In the genomic region with DNA sequence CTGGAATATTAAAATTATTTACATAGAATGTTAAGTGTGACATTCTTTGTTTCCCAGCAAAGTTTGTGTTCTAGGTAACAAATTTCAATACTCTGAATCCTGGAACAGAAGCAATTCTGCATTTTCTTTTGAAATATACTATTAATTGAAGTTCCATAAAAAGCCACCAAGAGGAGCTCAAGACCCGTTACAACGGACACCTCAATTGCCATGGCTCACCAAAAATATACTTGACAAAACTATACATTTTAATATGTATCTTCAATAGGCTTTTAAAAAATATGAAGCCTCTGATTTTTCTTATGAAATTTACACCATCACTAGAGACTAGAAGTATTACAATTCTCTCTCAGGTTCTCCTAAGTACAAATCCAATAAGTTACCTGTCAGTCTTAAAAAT, we compare ENCODE assay signal across 8 cellular contexts.
DNase-seq lines count a peak whose midpoint lies in the region; ATAC-seq and TF ChIP-seq lines count a peak whose summit lies in the region.

No MANE protein-coding gene starts in this region.

- no peak for DNase-seq in CD4-positive, alpha-beta T cell
- DNase-seq in IMR-90 (peak; percentile 47), right lobe of liver (no peak), NCI-H345 (lab: John Stamatoyannopoulos, UW) (no peak)

- no peaks in the 10 kb centered on the region for H3K27me3 Mint-ChIP-seq in CD4-positive, alpha-beta T cell
- no peaks in the 10 kb centered on the region for H3K27me3 Mint-ChIP-seq in activated T-helper 17 cell treated with anti-CD3 and anti-CD28 coated beads, Interleukin-2, amount 50 U/mL, for 72 hours

- H3K18ac ChIP-seq in IMR-90 (ENCODE audit: low read depth, low read length) = no peak overlapping the region

- no peak overlapping the region for H4K5ac ChIP-seq in IMR-90 (ENCODE audit: low read depth, low read length)

- H3K4me3 ChIP-seq in IMR-90 (ENCODE audit: insufficient read depth, low read depth, low read length) (no peak overlapping the region), right lobe of liver (no peak overlapping the region)

- H4K91ac ChIP-seq in IMR-90 (ENCODE audit: insufficient read depth, low read depth, low read length) = no peak overlapping the region

- POLR2A ChIA-PET in CD4-positive, alpha-beta T cell (lab: Charles Lee) = interaction anchor here (0.6 to 0.7 kb wide), 2 partner anchors 13 to 163 kb away, joined by 3 read pairs; no protein-coding TSS in a partner anchor
- POLR2A ChIA-PET in IMR-90 (lab: Charles Lee; ENCODE audit: unreplicated experiment) = no interaction called here

- H3K14ac ChIP-seq in IMR-90 (replicated peaks; ENCODE audit: low read depth, low read length) = no peak overlapping the region

- peaks cover 41% of the 10 kb centered on the region for H3K4me1 Mint-ChIP-seq in CD4-positive, alpha-beta T cell (ENCODE audit: low read depth)
- peaks cover 18% of the 10 kb centered on the region for H3K4me1 Mint-ChIP-seq in activated T-helper 17 cell treated with anti-CD3 and anti-CD28 coated beads, Interleukin-2, amount 50 U/mL, for 72 hours

- H3K4me2 ChIP-seq in IMR-90 (ENCODE audit: low read depth, low read length) = no peak overlapping the region

- H3K56ac ChIP-seq in IMR-90 (ENCODE audit: extremely low read depth, insufficient read depth, low read length) = no peak overlapping the region

- H3K27me3 ChIP-seq in CD4-positive, alpha-beta T cell (ENCODE audit: control insufficient read depth, insufficient read depth, low read length) = no peaks in the 10 kb centered on the region
- H3K27me3 ChIP-seq in IMR-90 (ENCODE audit: control insufficient read depth, insufficient read depth, low read length) = no peaks in the 10 kb centered on the region; the same call in none of the 2 replicates
- H3K27me3 ChIP-seq in right lobe of liver = peaks cover 0 to 3% of the 10 kb centered on the region in 2 donors

- no peak overlapping the region for H2AK5ac ChIP-seq in IMR-90 (ENCODE audit: low read depth, low read length)

- H4K8ac ChIP-seq in IMR-90 (ENCODE audit: low read depth in 2 of 2, low read length in 2 of 2) = no peak overlapping the region

- H3K36me3 Mint-ChIP-seq in CD4-positive, alpha-beta T cell (ENCODE audit: low read depth) = peaks cover 22% of the 10 kb centered on the region
- H3K36me3 Mint-ChIP-seq in activated T-helper 17 cell treated with anti-CD3 and anti-CD28 coated beads, Interleukin-2, amount 50 U/mL, for 72 hours (ENCODE audit: low read depth) = peaks cover 12% of the 10 kb centered on the region

- no peaks in the 10 kb centered on the region for H4K20me1 ChIP-seq in IMR-90 (ENCODE audit: insufficient read depth, low read length)

- in situ Hi-C loops in IMR-90 (cut with MboI; ENCODE audit: low sequenced_read_pairs) = loop anchor here (25.0 kb wide), 1 partner anchor 529 kb away; no protein-coding TSS in a partner anchor

- no peak overlapping the region for H2BK5ac ChIP-seq in IMR-90 (ENCODE audit: low read depth, low read length, poor library complexity, severe bottlenecking)

- H2AK9ac ChIP-seq in IMR-90 (replicated peaks; ENCODE audit: low read depth, low read length, poor library complexity) = no peak overlapping the region

- H3K36me3 ChIP-seq in IMR-90 (ENCODE audit: control insufficient read depth, insufficient read depth, low read length) (no peaks in the 10 kb centered on the region), right lobe of liver (peaks cover 0 to 1% (median 0%) of the 10 kb centered on the region in 4 donors)

- H3K4ac ChIP-seq in IMR-90 (ENCODE audit: low read depth, low read length) = no peak overlapping the region

- CTCF ChIA-PET in CD4-positive, alpha-beta T cell (lab: Charles Lee) = no interaction called here
- CTCF ChIA-PET in IMR-90 (lab: Yijun Ruan, JAX) = interaction anchor here (0.7 to 0.9 kb wide), 2 partner anchors 80 to 202 kb away, joined by 3 to 4 read pairs; no protein-coding TSS in a partner anchor

- H2AFZ ChIP-seq in IMR-90 (replicated peaks; ENCODE audit: low read length, poor library complexity) = no peak overlapping the region

- BruUV-seq in IMR-90 (replicated peaks; lab: Mats Ljungman, UMichigan) = no TSS peak

- no peak overlapping the region for H3K4me3 Mint-ChIP-seq in CD4-positive, alpha-beta T cell
- peak overlapping the region; percentile 71 for H3K4me3 Mint-ChIP-seq in activated T-helper 17 cell treated with anti-CD3 and anti-CD28 coated beads, Interleukin-2, amount 50 U/mL, for 72 hours

- no peaks in the 10 kb centered on the region for H3K9me3 Mint-ChIP-seq in CD4-positive, alpha-beta T cell
- H3K9me3 Mint-ChIP-seq in activated T-helper 17 cell treated with anti-CD3 and anti-CD28 coated beads, Interleukin-2, amount 50 U/mL, for 72 hours = no peaks in the 10 kb centered on the region

- H2BK15ac ChIP-seq in IMR-90 (ENCODE audit: low read depth, low read length) = no peak overlapping the region

- peak overlapping the region; percentile 83 for H3K27ac Mint-ChIP-seq in CD4-positive, alpha-beta T cell
- H3K27ac Mint-ChIP-seq in activated T-helper 17 cell treated with anti-CD3 and anti-CD28 coated beads, Interleukin-2, amount 50 U/mL, for 72 hours = no peak overlapping the region

- WGBS in IMR-90 (ENCODE audit: extremely low coverage in 2 of 2, insufficient read length in 1 of 2), 2 experiments = no CpG with 5 or more reads among the region's 2 CpGs
- 5% methylated on average over 2 of the region's 2 CpGs for WGBS in right lobe of liver (ENCODE audit: insufficient coverage, low coverage, low lambda C conversion rate, missing lambda C conversion rate)

- H3K79me1 ChIP-seq in IMR-90 (ENCODE audit: low read depth in 1 of 2, low read length in 2 of 2) = no peaks in the 10 kb centered on the region

- no peak overlapping the region for H2BK20ac ChIP-seq in IMR-90 (ENCODE audit: low read depth, low read length)

- intact Hi-C loops in CD4-positive, alpha-beta T cell (cut with DNase I, micrococcal nuclease) = loop anchor here (5.0 to 10.0 kb wide), 3 partner anchors 176 to 1999 kb away; no protein-coding TSS in a partner anchor
- intact Hi-C loops in IMR-90 (cut with micrococcal nuclease) = loop anchor here (1.0 to 10.0 kb wide), 6 partner anchors 176 to 1999 kb away; a partner anchor contains a TSS
- intact Hi-C loops in right lobe of liver (cut with DNase I) = no loop called here

- no peak overlapping the region for H3K9ac ChIP-seq in IMR-90 (ENCODE audit: low read depth, low read length)

- H3K9me1 ChIP-seq in IMR-90 (ENCODE audit: insufficient read depth, low read length) = peaks cover 2% of the 10 kb centered on the region; the same call in 1 of the 2 replicates

- TF ChIP-seq POLR2A in IMR-90 (IDR thresholded peaks at IDR 0.05; ENCODE audit: low read depth, low read length) (no peak), right lobe of liver (IDR thresholded peaks at IDR 0.05) (no peak)

- no peak for ATAC-seq in CD4-positive, alpha-beta T cell (ENCODE audit: poor library complexity)
- no peak for ATAC-seq in IMR-90 (ENCODE audit: low read depth)
- no peak for ATAC-seq in activated T-helper 17 cell treated with anti-CD3 and anti-CD28 coated beads, Interleukin-2, amount 50 U/mL, for 72 hours (replicated peaks)
- ATAC-seq in right lobe of liver = peak in 2 of 4 donors; percentile 43 to 51
- ATAC-seq in GM18498 (IDR thresholded peaks at IDR 0.05; ENCODE audit: unreplicated experiment) = no peak
- ATAC-seq in HG02870 (IDR thresholded peaks at IDR 0.05; ENCODE audit: unreplicated experiment) = no peak
- ATAC-seq in HG03354 (IDR thresholded peaks at IDR 0.05; ENCODE audit: poor library complexity, severe bottlenecking, unreplicated experiment) = no peak

- TF ChIP-seq RAD21 in IMR-90 (IDR thresholded peaks at IDR 0.05; ENCODE audit: low read length) = peak; percentile 74

- peak; percentile 36 for TF ChIP-seq CTCF in CD4-positive, alpha-beta T cell (IDR thresholded peaks at IDR 0.05)
- peak; percentile 59 for TF ChIP-seq CTCF in IMR-90 (conservative IDR thresholded peaks at IDR 0.05; ENCODE audit: low read depth, low read length)
- peak; percentile 33 to 48 (median 44) for TF ChIP-seq CTCF in right lobe of liver (IDR thresholded peaks at IDR 0.05)

- dilution Hi-C loops in IMR-90 (cut with HindIII; ENCODE audit: low sequenced_read_pairs, unreplicated experiment) = no loop called here

- no peak overlapping the region for H3K27ac ChIP-seq in CD4-positive, alpha-beta T cell (ENCODE audit: low read depth, low read length)
- H3K27ac ChIP-seq in IMR-90 (ENCODE audit: insufficient read depth, low read length) (no peak overlapping the region), right lobe of liver (no peak overlapping the region)

- no peak overlapping the region for H3K23ac ChIP-seq in IMR-90 (ENCODE audit: low read depth, low read length)

- H3K4me1 ChIP-seq in IMR-90 (ENCODE audit: control insufficient read depth, insufficient read depth, low read length) = peaks cover 3% of the 10 kb centered on the region
- peaks cover 0 to 7% (median 0%) of the 10 kb centered on the region in 4 donors for H3K4me1 ChIP-seq in right lobe of liver

- H3K9me3 ChIP-seq in CD4-positive, alpha-beta T cell (ENCODE audit: control insufficient read depth, low read length) = no peaks in the 10 kb centered on the region
- H3K9me3 ChIP-seq in IMR-90 (ENCODE audit: control insufficient read depth, insufficient read depth, low read length) (no peaks in the 10 kb centered on the region), right lobe of liver (no peaks in the 10 kb centered on the region)

- H2BK120ac ChIP-seq in IMR-90 (ENCODE audit: low read depth, low read length) = no peak overlapping the region

TF ChIP-seq in IMR-90, 13 proteins besides CTCF, POLR2A, EP300 and RAD21:
- TF ChIP-seq, protein P1, sequence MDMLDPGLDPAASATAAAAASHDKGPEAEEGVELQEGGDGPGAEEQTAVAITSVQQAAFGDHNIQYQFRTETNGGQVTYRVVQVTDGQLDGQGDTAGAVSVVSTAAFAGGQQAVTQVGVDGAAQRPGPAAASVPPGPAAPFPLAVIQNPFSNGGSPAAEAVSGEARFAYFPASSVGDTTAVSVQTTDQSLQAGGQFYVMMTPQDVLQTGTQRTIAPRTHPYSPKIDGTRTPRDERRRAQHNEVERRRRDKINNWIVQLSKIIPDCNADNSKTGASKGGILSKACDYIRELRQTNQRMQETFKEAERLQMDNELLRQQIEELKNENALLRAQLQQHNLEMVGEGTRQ (IDR thresholded peaks at IDR 0.05; ENCODE audit: low read depth, low read length) = no peak
- peak; percentile 59 for TF ChIP-seq SMC3 (IDR thresholded peaks at IDR 0.05; ENCODE audit: low read depth, low read length)
- no peak for TF ChIP-seq NFE2L2 (IDR thresholded peaks at IDR 0.05; ENCODE audit: low read depth, low read length)
- no peak for TF ChIP-seq RCOR1 (IDR thresholded peaks at IDR 0.05; ENCODE audit: insufficient replicate concordance, low read length)
- TF ChIP-seq RFX5 (IDR thresholded peaks at IDR 0.05; ENCODE audit: low read depth, low read length) = no peak
- no peak for TF ChIP-seq MXI1 (IDR thresholded peaks at IDR 0.05; ENCODE audit: borderline replicate concordance, low read depth, low read length)
- TF ChIP-seq CEBPB (IDR thresholded peaks at IDR 0.05; ENCODE audit: low read depth, low read length) = no peak

Comparison
In these comparisons a context has a peak if more than half of its experiments do, and no peak if none do; other contexts are left out.
1. intact Hi-C loops: an anchor here in CD4-positive, alpha-beta T cell (5.0 to 10.0 kb wide) and IMR-90 (1.0 to 10.0 kb wide); none called in right lobe of liver.